8 cellular contexts compared by ENCODE assay signal in genomic region chr12:123237646-123238329, GRCh38. TPM values are rescaled to one million over a fixed set of nuclear protein-coding genes. Genes with fewer than 3 reads are reported as not detected.
A peak's percentile ranks its signal among the peaks of the same experiment; 100 is the strongest.
DNase-seq lines count a peak whose midpoint lies in the region; ATAC-seq lines count a peak whose summit lies in the region.

No MANE protein-coding gene starts in this region.

- no peaks in the 10 kb centered on the region for H3K27me3 Mint-ChIP-seq in activated CD4-positive, alpha-beta T cell treated with anti-CD3 and anti-CD28 coated beads, Interleukin-2, amount 10 ng/mL, durations not matched to agents 7 days and 5 days

- H3K36me3 Mint-ChIP-seq in activated CD4-positive, alpha-beta T cell treated with anti-CD3 and anti-CD28 coated beads, Interleukin-2, amount 10 ng/mL, durations not matched to agents 7 days and 5 days (ENCODE audit: low read depth), result peaks cover 44% of the 10 kb centered on the region

- peaks cover 7% of the 10 kb centered on the region for H3K79me2 ChIP-seq in mesendoderm (ENCODE audit: control insufficient read depth, insufficient read depth, low read length)

- ATAC-seq in HG02885 (IDR thresholded peaks at IDR 0.05; ENCODE audit: poor library complexity, unreplicated experiment), result no peak

- H3K9ac ChIP-seq in mesendoderm (ENCODE audit: low read length), result no peak overlapping the region

- H3K4me1 ChIP-seq in mesendoderm (ENCODE audit: control insufficient read depth, low read depth, low read length), result no peaks in the 10 kb centered on the region

- no peak overlapping the region for H3K27ac ChIP-seq in mesendoderm (ENCODE audit: low read depth, low read length)

- H3K4me3 Mint-ChIP-seq in activated CD4-positive, alpha-beta T cell treated with anti-CD3 and anti-CD28 coated beads, Interleukin-2, amount 10 ng/mL, durations not matched to agents 7 days and 5 days, result peak overlapping the region; percentile 45

- POLR2A ChIA-PET in activated CD4-positive, alpha-beta T cell treated with anti-CD3 and anti-CD28 coated beads, Interleukin-2, amount 10 ng/mL, durations not matched to agents 7 days and 5 days (lab: Charles Lee), result interaction anchor here (1.3 kb wide), 1 partner anchor 256 kb away, joined by 3 read pairs; no protein-coding TSS in a partner anchor

- H3K36me3 ChIP-seq in mesendoderm (ENCODE audit: control insufficient read depth, insufficient read depth, low read length), result no peaks in the 10 kb centered on the region

- H4K8ac ChIP-seq in mesendoderm (ENCODE audit: low read depth, low read length), result no peak overlapping the region

- peaks cover 54% of the 10 kb centered on the region for H3K4me1 Mint-ChIP-seq in activated CD4-positive, alpha-beta T cell treated with anti-CD3 and anti-CD28 coated beads, Interleukin-2, amount 10 ng/mL, durations not matched to agents 7 days and 5 days

- H3K56ac ChIP-seq in mesendoderm (ENCODE audit: low read length), result no peak overlapping the region

- no peak overlapping the region for H4K5ac ChIP-seq in mesendoderm (ENCODE audit: low read length)

- WGBS in mesendoderm (ENCODE audit: extremely low coverage, insufficient coverage, low lambda C conversion rate), result no CpG with 5 or more reads among the region's 6 CpGs

- peaks cover 4% of the 10 kb centered on the region for H3K79me1 ChIP-seq in mesendoderm (ENCODE audit: low read length)

- CTCF ChIA-PET in activated CD4-positive, alpha-beta T cell treated with anti-CD3 and anti-CD28 coated beads, Interleukin-2, amount 10 ng/mL, durations not matched to agents 7 days and 5 days (lab: Charles Lee), result interaction anchor here (0.6 to 2.2 kb wide), 36 partner anchors 9 to 377 kb away, joined by 3 to 15 read pairs (median 4); partner anchors contain the start of genes OGFOD2 and SBNO1

- H3K4me2 ChIP-seq in mesendoderm (ENCODE audit: low read length), result no peak overlapping the region

- no peak overlapping the region for H2AK5ac ChIP-seq in mesendoderm (ENCODE audit: low read length)

- DNase-seq in NCI-H510A treated with DMSO at 0.1 percent for 48 hours (lab: John Stamatoyannopoulos, UW) (peak; percentile 78), NCI-H510A (lab: John Stamatoyannopoulos, UW) (no peak), NCI-H2196 (lab: John Stamatoyannopoulos, UW; ENCODE audit: unreplicated experiment) (peak; percentile 69), dermis microvascular lymphatic vessel endothelial cell (ENCODE audit: low read depth in 2 of 2) (peak; percentile 60 to 76), mesendoderm (peak; percentile 49)
- DNase-seq in activated CD4-positive, alpha-beta T cell treated with anti-CD3 and anti-CD28 coated beads, Interleukin-2, amount 10 ng/mL, durations not matched to agents 7 days and 5 days, result peak; percentile 81
- DNase-seq in stimulated activated CD8-positive, alpha-beta memory T cell treated with anti-CD3 and anti-CD28 coated beads, Interleukin-4, amount 100 ng/mL, for 1 hour (ENCODE audit: low read depth in 2 of 2, low spot score in 1 of 2), result peak; percentile 50 to 56

- no peak overlapping the region for H2BK5ac ChIP-seq in mesendoderm (ENCODE audit: low read length)

- no peaks in the 10 kb centered on the region for H3K9me3 Mint-ChIP-seq in activated CD4-positive, alpha-beta T cell treated with anti-CD3 and anti-CD28 coated beads, Interleukin-2, amount 10 ng/mL, durations not matched to agents 7 days and 5 days

- no peaks in the 10 kb centered on the region for H3K27me3 ChIP-seq in mesendoderm (ENCODE audit: insufficient read depth, low read length, poor library complexity)

- no peak overlapping the region for H2BK120ac ChIP-seq in mesendoderm (ENCODE audit: low read depth, low read length)

- H3K4me3 ChIP-seq in mesendoderm (ENCODE audit: low read length), result no peak overlapping the region

- H3K18ac ChIP-seq in mesendoderm (ENCODE audit: low read length), result no peak overlapping the region

- no peak overlapping the region for H3K23ac ChIP-seq in mesendoderm (ENCODE audit: low read length)

- H3K27ac Mint-ChIP-seq in activated CD4-positive, alpha-beta T cell treated with anti-CD3 and anti-CD28 coated beads, Interleukin-2, amount 10 ng/mL, durations not matched to agents 7 days and 5 days, result peak overlapping the region; percentile 88

- no peak overlapping the region for H2BK15ac ChIP-seq in mesendoderm (replicated peaks; ENCODE audit: low read depth)

- no peak overlapping the region for H3K4ac ChIP-seq in mesendoderm (ENCODE audit: low read depth, low read length)

RNA-seq across cellular contexts. Expression of gene MTRFR, which starts 4.6 kb away (rescaled TPM):
- 10 to 100 TPM; 29.2 to 30.8 TPM for total RNA-seq in activated CD4-positive, alpha-beta T cell treated with anti-CD3 and anti-CD28 coated beads, Interleukin-2, amount 10 ng/mL, durations not matched to agents 7 days and 5 days
- total RNA-seq in dermis microvascular lymphatic vessel endothelial cell, result 9.2 and 9.4 TPM in 2 replicates
- polyA plus RNA-seq in mesendoderm (2013, experiment 1 of 2), result 8.7 TPM
- polyA plus RNA-seq in mesendoderm (2013, experiment 2 of 2), result 9.2 TPM

RNA-seq across cellular contexts. Expression of gene MPHOSPH9, which starts 4.8 kb away (rescaled TPM):
- 100 to 1,000 TPM; 134 to 162 TPM for total RNA-seq in activated CD4-positive, alpha-beta T cell treated with anti-CD3 and anti-CD28 coated beads, Interleukin-2, amount 10 ng/mL, durations not matched to agents 7 days and 5 days
- total RNA-seq in dermis microvascular lymphatic vessel endothelial cell, result 23.1 and 37.7 TPM in 2 replicates
- polyA plus RNA-seq in mesendoderm (2013, experiment 1 of 2), result 17.9 TPM
- polyA plus RNA-seq in mesendoderm (2013, experiment 2 of 2), result 23.2 TPM

RNA-seq across cellular contexts. Expression of gene CDK2AP1, which starts 33.9 kb away (rescaled TPM):
- 10 to 100 TPM; 28.7 to 34.3 TPM for total RNA-seq in activated CD4-positive, alpha-beta T cell treated with anti-CD3 and anti-CD28 coated beads, Interleukin-2, amount 10 ng/mL, durations not matched to agents 7 days and 5 days
- 218 and 261 TPM in 2 replicates for total RNA-seq in dermis microvascular lymphatic vessel endothelial cell
- polyA plus RNA-seq in mesendoderm (2013, experiment 1 of 2), result 398 TPM
- 394 TPM for polyA plus RNA-seq in mesendoderm (2013, experiment 2 of 2)
